Comparison of ENCODE assay signal across 14 cellular contexts in the genomic region with DNA sequence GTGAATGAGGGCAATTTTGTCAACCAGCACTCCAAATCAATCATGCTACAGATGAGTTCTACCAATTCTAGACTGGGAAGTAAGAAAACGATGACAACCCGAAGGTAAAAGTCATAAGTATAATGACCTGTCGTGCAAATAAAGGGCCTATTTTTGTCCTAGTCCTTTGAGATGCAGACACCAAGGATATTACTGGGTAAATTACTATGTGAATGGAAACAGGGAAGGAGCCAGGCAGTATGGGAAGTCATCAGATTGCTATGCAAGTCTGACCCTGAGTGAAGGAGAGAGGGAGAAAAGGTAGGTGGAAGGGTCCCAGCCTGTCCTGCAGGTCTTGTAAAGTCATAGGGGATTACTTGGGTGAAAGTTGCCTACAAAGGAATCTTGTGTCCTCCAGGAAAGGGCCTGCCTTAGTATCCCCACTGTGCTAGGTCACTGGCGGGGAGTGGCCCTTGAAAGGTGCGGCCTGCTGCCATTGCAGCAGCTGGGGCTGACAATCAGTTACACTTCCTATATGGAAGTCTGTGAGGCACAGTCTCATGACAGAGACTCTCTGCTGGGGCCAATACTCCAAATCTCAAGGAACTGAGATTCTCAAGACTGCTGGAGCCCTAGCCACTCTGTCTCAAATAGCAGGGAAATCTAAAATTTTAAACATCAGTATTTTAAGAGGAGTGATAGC.
DNase-seq lines count a peak whose midpoint lies in the region; ATAC-seq, FAIRE-seq and TF ChIP-seq lines count a peak whose summit lies in the region.
"Had no signal": no experiment of that assay in that cellular context is flagged by ENCODE, and none has a peak within 500 bp of the region (broad histone marks: within the 10 kb centered on the region; RNA-seq: fewer than 3 reads in every experiment).

No MANE protein-coding gene starts in this region.

- H3K27me3 ChIP-seq in MG63 = no peaks in the 10 kb centered on the region
- H3K27me3 ChIP-seq in stomach smooth muscle (ENCODE audit: control insufficient read depth in 1 of 2, insufficient read depth in 2 of 2, low read length in 2 of 2) = no peaks in the 10 kb centered on the region

- no peak overlapping the region for H3K4me3 Mint-ChIP-seq in dendritic cell treated with granulocyte-macrophage colony-stimulating factor and Interleukin-4, amounts not matched to agents 40 ng/mL and 50 ng/mL, for 4 days
- H3K4me3 Mint-ChIP-seq: activated CD8-positive, alpha-beta T cell treated with anti-CD3 and anti-CD28 coated beads, Interleukin-2, amount 10 ng/mL, durations not matched to agents 7 days and 5 days; activated naive CD8-positive, alpha-beta T cell treated with anti-CD3 and anti-CD28 coated beads, Interleukin-2, amount 50 U/mL, for 24 hours; activated T-helper 1 cell treated with anti-CD3 and anti-CD28 coated beads, Interleukin-12 subunit alpha, Interleukin-12 subunit beta, Interleukin-2, Interleukin-4 antibody, amounts not matched to agents 30 ng/mL and 10 ng/mL and 1 ng/mL, durations not matched to agents 14 hours and 24 hours and 36 hours; naive thymus-derived CD8-positive, alpha-beta T cell; stimulated activated naive CD8-positive, alpha-beta T cell treated with anti-CD3 and anti-CD28 coated beads, Interleukin-15, amount 100 ng/mL, for 72 hours had no signal

- DNase-seq in MG63 (no peak), mucosa of descending colon (peak in 1 of 3 donors; percentile 53), RCC 7860 (ENCODE audit: low spot score) (no peak)
- DNase-seq in effector CD8-positive, alpha-beta T cell (lab: John Stamatoyannopoulos, UW) = no peak
- DNase-seq: activated CD8-positive, alpha-beta T cell treated with anti-CD3 and anti-CD28 coated beads, Interleukin-2, amount 10 ng/mL, durations not matched to agents 7 days and 5 days; activated naive CD8-positive, alpha-beta T cell treated with anti-CD3 and anti-CD28 coated beads, Interleukin-2, amount 50 U/mL, for 24 hours; cerebellar nuclear complex; naive thymus-derived CD8-positive, alpha-beta T cell; stimulated activated naive CD8-positive, alpha-beta T cell treated with anti-CD3 and anti-CD28 coated beads, Interleukin-15, amount 100 ng/mL, for 72 hours had no signal

- H3K4me1 Mint-ChIP-seq in dendritic cell treated with granulocyte-macrophage colony-stimulating factor and Interleukin-4, amounts not matched to agents 40 ng/mL and 50 ng/mL, for 4 days (ENCODE audit: low read depth) = peaks cover 34% of the 10 kb centered on the region

- intact Hi-C loops in dendritic cell treated with granulocyte-macrophage colony-stimulating factor and Interleukin-4, amounts not matched to agents 40 ng/mL and 50 ng/mL, for 4 days (cut with micrococcal nuclease) = no loop called here
- intact Hi-C loops in mucosa of descending colon (cut with DNase I, micrococcal nuclease) = no loop called here

- peak overlapping the region; percentile 66 for H3K27ac Mint-ChIP-seq in dendritic cell treated with granulocyte-macrophage colony-stimulating factor and Interleukin-4, amounts not matched to agents 40 ng/mL and 50 ng/mL, for 4 days
- H3K27ac Mint-ChIP-seq: activated CD8-positive, alpha-beta T cell treated with anti-CD3 and anti-CD28 coated beads, Interleukin-2, amount 10 ng/mL, durations not matched to agents 7 days and 5 days; activated naive CD8-positive, alpha-beta T cell treated with anti-CD3 and anti-CD28 coated beads, Interleukin-2, amount 50 U/mL, for 24 hours had no signal

- H3K9me3 ChIP-seq in MG63 (no peaks in the 10 kb centered on the region), mucosa of descending colon (no peaks in the 10 kb centered on the region), stomach smooth muscle (ENCODE audit: control insufficient read depth in 2 of 2, low read length in 2 of 2) (no peaks in the 10 kb centered on the region)

- no peak overlapping the region for H3K9ac ChIP-seq in stomach smooth muscle (ENCODE audit: low read length in 2 of 2)

- H3K9me3 Mint-ChIP-seq in dendritic cell treated with granulocyte-macrophage colony-stimulating factor and Interleukin-4, amounts not matched to agents 40 ng/mL and 50 ng/mL, for 4 days = no peaks in the 10 kb centered on the region
- H3K9me3 Mint-ChIP-seq: activated naive CD8-positive, alpha-beta T cell treated with anti-CD3 and anti-CD28 coated beads, Interleukin-2, amount 50 U/mL, for 24 hours; activated T-helper 1 cell treated with anti-CD3 and anti-CD28 coated beads, Interleukin-12 subunit alpha, Interleukin-12 subunit beta, Interleukin-2, Interleukin-4 antibody, amounts not matched to agents 30 ng/mL and 10 ng/mL and 1 ng/mL, durations not matched to agents 14 hours and 24 hours and 36 hours; naive thymus-derived CD8-positive, alpha-beta T cell; stimulated activated naive CD8-positive, alpha-beta T cell treated with anti-CD3 and anti-CD28 coated beads, Interleukin-15, amount 100 ng/mL, for 72 hours had no signal

- peak; percentile 60 for ATAC-seq in mucosa of descending colon
- ATAC-seq in HG03175 (IDR thresholded peaks at IDR 0.05; ENCODE audit: unreplicated experiment) = no peak
- no peak for ATAC-seq in GM21737 (IDR thresholded peaks at IDR 0.05; ENCODE audit: unreplicated experiment)
- ATAC-seq: activated CD8-positive, alpha-beta T cell treated with anti-CD3 and anti-CD28 coated beads, Interleukin-2, amount 10 ng/mL, durations not matched to agents 7 days and 5 days; activated naive CD8-positive, alpha-beta T cell treated with anti-CD3 and anti-CD28 coated beads, Interleukin-2, amount 50 U/mL, for 24 hours; naive thymus-derived CD8-positive, alpha-beta T cell; stimulated activated naive CD8-positive, alpha-beta T cell treated with anti-CD3 and anti-CD28 coated beads, Interleukin-15, amount 100 ng/mL, for 72 hours had no signal

- no peaks in the 10 kb centered on the region for H3K27me3 Mint-ChIP-seq in dendritic cell treated with granulocyte-macrophage colony-stimulating factor and Interleukin-4, amounts not matched to agents 40 ng/mL and 50 ng/mL, for 4 days
- H3K27me3 Mint-ChIP-seq: activated naive CD8-positive, alpha-beta T cell treated with anti-CD3 and anti-CD28 coated beads, Interleukin-2, amount 50 U/mL, for 24 hours; naive thymus-derived CD8-positive, alpha-beta T cell; stimulated activated naive CD8-positive, alpha-beta T cell treated with anti-CD3 and anti-CD28 coated beads, Interleukin-15, amount 100 ng/mL, for 72 hours had no signal

- H3K36me3 Mint-ChIP-seq in dendritic cell treated with granulocyte-macrophage colony-stimulating factor and Interleukin-4, amounts not matched to agents 40 ng/mL and 50 ng/mL, for 4 days (ENCODE audit: low read depth) = no peaks in the 10 kb centered on the region

- no peak for TF ChIP-seq CTCF in mucosa of descending colon (IDR thresholded peaks at IDR 0.05)

- peak overlapping the region; percentile 13 for H3K27ac ChIP-seq in stomach smooth muscle (ENCODE audit: low read length)

- H3K36me3 ChIP-seq in MG63 (no peaks in the 10 kb centered on the region), mucosa of descending colon (ENCODE audit: low read depth) (no peaks in the 10 kb centered on the region), stomach smooth muscle (ENCODE audit: control insufficient read depth in 2 of 2, insufficient read depth in 2 of 2, low read length in 2 of 2) (no peaks in the 10 kb centered on the region)

- FAIRE-seq in RCC 7860 (lab: Jason Lieb, UNC) = no peak

- H3K4me1 ChIP-seq in mucosa of descending colon (ENCODE audit: low read depth) (peaks cover 14% of the 10 kb centered on the region), stomach smooth muscle (ENCODE audit: control insufficient read depth, insufficient read depth, low read length) (peaks cover 14% of the 10 kb centered on the region)

- peak overlapping the region; percentile 27; the same call in 1 of the 2 replicates for H3K4me3 ChIP-seq in MG63
- no peak overlapping the region for H3K4me3 ChIP-seq in mucosa of descending colon
- H3K4me3 ChIP-seq in stomach smooth muscle (ENCODE audit: low read length in 2 of 2) = peak overlapping the region; percentile 36 to 51
